15 cellular contexts compared by ENCODE assay signal in genomic region chr18:70433001-70433400, GRCh38.
"Had no signal": no experiment of that assay in that cellular context is flagged by ENCODE, and none has a peak within 500 bp of the region (broad histone marks: within the 10 kb centered on the region; RNA-seq: fewer than 3 reads in every experiment).

No MANE protein-coding gene starts in this region.

- ATAC-seq: stimulated activated memory B cell treated with anti-CD40 and anti-IgM and Interleukin-4, amounts not matched to agents 10 μg/mL and 1 μg/mL and 100 μg/mL, for 72 hours had no signal

- DNase-seq: activated CD4-positive, alpha-beta memory T cell treated with anti-CD3 and anti-CD28 coated beads, Interleukin-2, amount 10 ng/mL, durations not matched to agents 7 days and 5 days; activated gamma-delta T cell; activated T-cell treated with anti-CD3 and anti-CD28 coated beads, Interleukin-2, amount 50 U/mL, for 48 hours; brain microvascular endothelial cell; endodermal cell; esophagus squamous epithelium; heart right ventricle; left ventricle myocardium superior; naive B cell; right cardiac atrium; T1000 had no signal

- H3K36me3 Mint-ChIP-seq: activated naive CD8-positive, alpha-beta T cell; naive B cell; stimulated activated memory B cell treated with anti-CD40 and anti-IgM and Interleukin-4, amounts not matched to agents 10 μg/mL and 1 μg/mL and 100 μg/mL, for 72 hours had no signal

- H3K4me1 ChIP-seq: heart right ventricle had no signal

- H3K27ac Mint-ChIP-seq: activated CD4-positive, alpha-beta memory T cell treated with anti-CD3 and anti-CD28 coated beads, Interleukin-2, amount 10 ng/mL, durations not matched to agents 7 days and 5 days; activated naive CD8-positive, alpha-beta T cell; endodermal cell; stimulated activated memory B cell treated with anti-CD40 and anti-IgM and Interleukin-4, amounts not matched to agents 10 μg/mL and 1 μg/mL and 100 μg/mL, for 72 hours had no signal

- H3K9me3 Mint-ChIP-seq: activated CD4-positive, alpha-beta memory T cell treated with anti-CD3 and anti-CD28 coated beads, Interleukin-2, amount 10 ng/mL, durations not matched to agents 7 days and 5 days; naive B cell; stimulated activated memory B cell treated with anti-CD40 and anti-IgM and Interleukin-4, amounts not matched to agents 10 μg/mL and 1 μg/mL and 100 μg/mL, for 72 hours had no signal

- H3K4me1 Mint-ChIP-seq: naive B cell had no signal

- H3K27me3 Mint-ChIP-seq: activated naive CD8-positive, alpha-beta T cell; stimulated activated memory B cell treated with anti-CD40 and anti-IgM and Interleukin-4, amounts not matched to agents 10 μg/mL and 1 μg/mL and 100 μg/mL, for 72 hours had no signal

- H3K36me3 ChIP-seq: brain microvascular endothelial cell, esophagus squamous epithelium, heart right ventricle, tibial nerve had no signal

- H3K27ac ChIP-seq: brain microvascular endothelial cell, heart right ventricle, tibial nerve, VCaP had no signal

- H3K27me3 ChIP-seq: brain microvascular endothelial cell, esophagus squamous epithelium, heart right ventricle, tibial nerve had no signal

- H3K4me3 ChIP-seq: esophagus squamous epithelium, heart right ventricle, tibial nerve had no signal

- H3K9me3 ChIP-seq: esophagus squamous epithelium, heart right ventricle, tibial nerve had no signal

- H3K4me3 Mint-ChIP-seq: activated CD4-positive, alpha-beta memory T cell treated with anti-CD3 and anti-CD28 coated beads, Interleukin-2, amount 10 ng/mL, durations not matched to agents 7 days and 5 days; activated naive CD8-positive, alpha-beta T cell; endodermal cell; naive B cell; stimulated activated memory B cell treated with anti-CD40 and anti-IgM and Interleukin-4, amounts not matched to agents 10 μg/mL and 1 μg/mL and 100 μg/mL, for 72 hours had no signal
